Comparison of ENCODE assay signal across 19 cellular contexts in genomic region chr1:17929224-17929623, GRCh38.
"Had no signal": no experiment of that assay in that cellular context is flagged by ENCODE, and none has a peak within 500 bp of the region (broad histone marks: within the 10 kb centered on the region; RNA-seq: fewer than 3 reads in every experiment).

No MANE protein-coding gene starts in this region.

- H3K4me3 ChIP-seq: esophagus squamous epithelium, gastroesophageal sphincter, testis, tibial nerve, upper lobe of right lung, vagina had no signal

- H3K36me3 Mint-ChIP-seq: naive thymus-derived CD4-positive, alpha-beta T cell; stimulated activated naive B cell treated with anti-CD40 and anti-IgM and Interleukin-4, amounts not matched to agents 10 μg/mL and 1 μg/mL and 100 μg/mL, for 72 hours had no signal

- H3K27me3 ChIP-seq: testis, vagina had no signal

- H3K4me1 Mint-ChIP-seq: stimulated activated naive B cell treated with anti-CD40 and anti-IgM and Interleukin-4, amounts not matched to agents 10 μg/mL and 1 μg/mL and 100 μg/mL, for 72 hours; stimulated activated naive CD8-positive, alpha-beta T cell treated with anti-CD3 and anti-CD28 coated beads, Interleukin-15, amount 100 ng/mL, for 72 hours had no signal

- DNase-seq: esophagus squamous epithelium; foreskin fibroblast; glutamatergic neuron; islet precursor cell; mammary epithelial cell; naive thymus-derived CD4-positive, alpha-beta T cell; nephron progenitor cell; stimulated activated CD4-positive, alpha-beta T cell treated with anti-CD3 and anti-CD28 coated beads, Interleukin-2, amount 100 ng/mL, for 24 hours; stimulated activated CD4-positive, alpha-beta T cell treated with anti-CD3 and anti-CD28 coated beads, Interleukin-4, amount 100 ng/mL, for 4 hours; stimulated activated naive B cell treated with anti-CD40 and anti-IgM and Interleukin-4, amounts not matched to agents 10 μg/mL and 1 μg/mL and 100 μg/mL, for 72 hours; stimulated activated naive CD8-positive, alpha-beta T cell treated with anti-CD3 and anti-CD28 coated beads, Interleukin-15, amount 100 ng/mL, for 72 hours; testis; upper lobe of right lung had no signal

- ATAC-seq: gastroesophageal sphincter; left lobe of liver; naive thymus-derived CD4-positive, alpha-beta T cell; sciatic nerve; stimulated activated naive B cell treated with anti-CD40 and anti-IgM and Interleukin-4, amounts not matched to agents 10 μg/mL and 1 μg/mL and 100 μg/mL, for 72 hours; stimulated activated naive CD8-positive, alpha-beta T cell treated with anti-CD3 and anti-CD28 coated beads, Interleukin-15, amount 100 ng/mL, for 72 hours; upper lobe of right lung had no signal

- H3K4me1 ChIP-seq: testis, tibial nerve, upper lobe of right lung, vagina had no signal

- H3K36me3 ChIP-seq: esophagus squamous epithelium, gastroesophageal sphincter, neutrophil, tibial nerve, upper lobe of right lung, vagina had no signal

- H3K9me3 Mint-ChIP-seq: stimulated activated naive CD8-positive, alpha-beta T cell treated with anti-CD3 and anti-CD28 coated beads, Interleukin-15, amount 100 ng/mL, for 72 hours had no signal

- H3K27ac ChIP-seq: esophagus squamous epithelium, gastroesophageal sphincter, neutrophil, testis, tibial nerve, upper lobe of right lung, vagina had no signal

- H3K9me3 ChIP-seq: neutrophil, testis, upper lobe of right lung, vagina had no signal

- H3K4me3 Mint-ChIP-seq: naive thymus-derived CD4-positive, alpha-beta T cell; nephron progenitor cell; stimulated activated naive B cell treated with anti-CD40 and anti-IgM and Interleukin-4, amounts not matched to agents 10 μg/mL and 1 μg/mL and 100 μg/mL, for 72 hours; stimulated activated naive CD8-positive, alpha-beta T cell treated with anti-CD3 and anti-CD28 coated beads, Interleukin-15, amount 100 ng/mL, for 72 hours had no signal

- H3K27ac Mint-ChIP-seq: nephron progenitor cell; stimulated activated naive B cell treated with anti-CD40 and anti-IgM and Interleukin-4, amounts not matched to agents 10 μg/mL and 1 μg/mL and 100 μg/mL, for 72 hours; stimulated activated naive CD8-positive, alpha-beta T cell treated with anti-CD3 and anti-CD28 coated beads, Interleukin-15, amount 100 ng/mL, for 72 hours had no signal
